In genomic region chr9:107593224-107593870, GRCh38 we compare ENCODE assay signal across 26 cellular contexts.
"Had no signal": no experiment of that assay in that cellular context is flagged by ENCODE, and none has a peak within 500 bp of the region (broad histone marks: within the 10 kb centered on the region; RNA-seq: fewer than 3 reads in every experiment).

No MANE protein-coding gene starts in this region.

- H3K4me1 ChIP-seq: ascending aorta, foreskin keratinocyte, testis had no signal

- H3K27ac ChIP-seq: ascending aorta, esophagus muscularis mucosa, foreskin keratinocyte, heart left ventricle, left lung, lower lobe of right lung, ovary, right lobe of liver, testis, WERI-Rb-1 had no signal

- H3K9me3 ChIP-seq: ascending aorta, esophagus muscularis mucosa, heart left ventricle, left lung, lower lobe of right lung, ovary, right lobe of liver, testis had no signal

- DNase-seq: activated CD4-positive, alpha-beta T cell treated with anti-CD3 and anti-CD28 coated beads for 48 hours; activated CD4-positive, alpha-beta T cell treated with anti-CD3 and anti-CD28 coated beads, Interleukin-2, amount 50 U/mL, for 48 hours; activated CD8-positive, alpha-beta memory T cell treated with anti-CD3 and anti-CD28 coated beads for 24 hours; activated CD8-positive, alpha-beta memory T cell treated with anti-CD3 and anti-CD28 coated beads, Interleukin-2, amount 50 U/mL, for 4 hours; activated gamma-delta T cell; activated naive CD4-positive, alpha-beta T cell treated with anti-CD3 and anti-CD28 coated beads, Interleukin-2, amount 10 ng/mL, durations not matched to agents 7 days and 5 days; activated naive CD8-positive, alpha-beta T cell treated with anti-CD3 and anti-CD28 coated beads, Interleukin-2, amount 10 ng/mL, durations not matched to agents 7 days and 5 days; activated T-cell treated with anti-CD3 and anti-CD28 coated beads, Interleukin-2, amount 50 U/mL, for 1 hour; foreskin keratinocyte; heart left ventricle; left lung; lower lobe of right lung; mesenchymal stem cell; naive B cell; ovary; right lobe of liver; stimulated activated CD4-positive, alpha-beta T cell treated with anti-CD3 and anti-CD28 coated beads, Interleukin-12 subunit alpha, Interleukin-12 subunit beta, amount 100 ng/mL, for 4 hours; stimulated activated CD4-positive, alpha-beta T cell treated with anti-CD3 and anti-CD28 coated beads, Interleukin-4, amount 100 ng/mL, for 1 hour; stimulated activated naive CD8-positive, alpha-beta T cell treated with anti-CD3 and anti-CD28 coated beads, Interleukin-15, Interleukin-2, amounts not matched to agents 100 U/mL and 50 U/mL, for 24 hours; T-helper 9 cell; testis; trophoblast cell; WERI-Rb-1 had no signal

- H3K4me3 ChIP-seq: ascending aorta, esophagus muscularis mucosa, heart left ventricle, left lung, lower lobe of right lung, ovary, right lobe of liver, testis had no signal

- H3K36me3 ChIP-seq: ascending aorta, esophagus muscularis mucosa, heart left ventricle, left lung, lower lobe of right lung, ovary, right lobe of liver, WERI-Rb-1 had no signal

- ATAC-seq: activated CD4-positive, CD25-positive, alpha-beta regulatory T cell treated with anti-CD3 and anti-CD28 coated beads, Interleukin-2, amount 50 U/mL, for 24 hours; foreskin keratinocyte; heart left ventricle; left lung; lower lobe of right lung; right lobe of liver; stimulated activated naive CD8-positive, alpha-beta T cell treated with anti-CD3 and anti-CD28 coated beads, Interleukin-15, Interleukin-2, amounts not matched to agents 100 U/mL and 50 U/mL, for 24 hours had no signal

- H3K27me3 ChIP-seq: ascending aorta, esophagus muscularis mucosa, heart left ventricle, left lung, ovary, right lobe of liver, testis had no signal
